Comparison of ENCODE assay signal across 8 cellular contexts in the genomic region with DNA sequence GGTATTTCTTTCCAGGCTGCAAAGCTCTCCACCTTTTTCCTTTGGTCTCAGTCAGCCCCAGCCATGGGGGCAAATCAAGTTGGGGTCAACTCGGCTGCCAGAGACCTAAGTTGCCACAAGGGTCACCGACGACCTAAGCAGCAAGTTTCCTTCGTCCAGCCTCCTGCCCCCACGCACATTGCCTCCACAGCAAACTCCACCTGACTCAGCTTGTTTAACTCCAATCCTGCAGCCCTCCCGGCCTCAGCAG. TPM values are rescaled to one million over a fixed set of nuclear protein-coding genes. Genes with fewer than 3 reads are reported as not detected.
A peak's percentile ranks its signal among the peaks of the same experiment; 100 is the strongest.
DNase-seq lines count a peak whose midpoint lies in the region; ATAC-seq and TF ChIP-seq lines count a peak whose summit lies in the region.

No MANE protein-coding gene starts in this region.

- peak overlapping the region; percentile 85 for H3K4me3 Mint-ChIP-seq in activated naive CD8-positive, alpha-beta T cell

- no peaks in the 10 kb centered on the region for H3K9me2 ChIP-seq in SK-N-SH

- H3K36me3 ChIP-seq in SK-N-SH (replicated peaks in 1 of 2; ENCODE audit: control insufficient read depth in 1 of 2, insufficient read depth in 2 of 2, low read length in 1 of 2): no peaks in the 10 kb centered on the region
- H3K36me3 ChIP-seq in suprapubic skin: no peaks in the 10 kb centered on the region

- no peak for TF ChIP-seq EP300 in SK-N-SH (IDR thresholded peaks at IDR 0.05; ENCODE audit: borderline replicate concordance in 1 of 2, low read depth in 1 of 2, low read length in 1 of 2)
- TF ChIP-seq EP300 in suprapubic skin (IDR thresholded peaks at IDR 0.05): no peak

- H3K4me1 ChIP-seq in SK-N-SH (ENCODE audit: control insufficient read depth in 1 of 2, insufficient read depth in 2 of 2, low read depth in 1 of 2, low read length in 1 of 2) (peaks cover 0 to 15% of the 10 kb centered on the region in 2 experiments; a peak in 2 of 4 replicates), suprapubic skin (peaks cover 25% of the 10 kb centered on the region)

- no peaks in the 10 kb centered on the region for H3K36me3 Mint-ChIP-seq in activated naive CD8-positive, alpha-beta T cell

- H3K27ac ChIP-seq in SK-N-SH (ENCODE audit: low read depth in 2 of 2, low read length in 1 of 2) (no peak overlapping the region), layer of hippocampus (ENCODE audit: low read depth, low read length) (peak overlapping the region; percentile 66), suprapubic skin (no peak overlapping the region)

- no peaks in the 10 kb centered on the region for H3K79me2 ChIP-seq in SK-N-SH (ENCODE audit: insufficient read depth)

- no peaks in the 10 kb centered on the region for H4K20me1 ChIP-seq in SK-N-SH (ENCODE audit: insufficient read depth)

- TF ChIP-seq CTCF in SK-N-SH (IDR thresholded peaks at IDR 0.05) (no peak), suprapubic skin (IDR thresholded peaks at IDR 0.05) (no peak)

- TF ChIP-seq RAD21 in SK-N-SH (IDR thresholded peaks at IDR 0.05; ENCODE audit: low read length): no peak

- DNase-seq in SK-N-SH (no peak), suprapubic skin (ENCODE audit: low spot score in 2 of 2) (peak in 1 of 2 donors; percentile 59), HCEC 1CT (no peak), DMS114 treated with DMSO at 0.1 percent for 48 hours (lab: John Stamatoyannopoulos, UW; ENCODE audit: unreplicated experiment) (no peak), left lobe of liver (ENCODE audit: low spot score) (no peak)

- ATAC-seq in SK-N-SH treated with all-trans-retinoic acid at 6 μM for 48 hours: no peak
- ATAC-seq in left lobe of liver: no peak

- H3K9me3 Mint-ChIP-seq in activated naive CD8-positive, alpha-beta T cell (ENCODE audit: low read depth): no peaks in the 10 kb centered on the region

- no peaks in the 10 kb centered on the region for H3K27me3 Mint-ChIP-seq in activated naive CD8-positive, alpha-beta T cell

- H3K27me3 ChIP-seq in SK-N-SH (ENCODE audit: insufficient read depth) (no peaks in the 10 kb centered on the region), layer of hippocampus (ENCODE audit: control insufficient read depth, insufficient read depth, low read length) (no peaks in the 10 kb centered on the region), suprapubic skin (peaks cover 3% of the 10 kb centered on the region)

- no CpG with 5 or more reads among the region's 6 CpGs for WGBS in SK-N-SH (ENCODE audit: low lambda C conversion rate)
- WGBS in suprapubic skin: 0% methylated on average over 6 of the region's 6 CpGs

- no peaks in the 10 kb centered on the region for H3K9me3 ChIP-seq in SK-N-SH
- no peaks in the 10 kb centered on the region for H3K9me3 ChIP-seq in suprapubic skin

- H3K27ac Mint-ChIP-seq in activated naive CD8-positive, alpha-beta T cell: no peak overlapping the region

- peaks cover 20% of the 10 kb centered on the region for H3F3A ChIP-seq in SK-N-SH (replicated peaks; ENCODE audit: insufficient read depth)

- H2AFZ ChIP-seq in SK-N-SH (ENCODE audit: low read depth): peak overlapping the region; percentile 80

- CTCF ChIA-PET in SK-N-SH (lab: Yijun Ruan, JAX): interaction anchor here (1.0 to 1.4 kb wide), 2 partner anchors 11 to 117 kb away, joined by 4 read pairs; no protein-coding TSS in a partner anchor

- POLR2A ChIA-PET in SK-N-SH (lab: Yijun Ruan, JAX): no interaction called here

- H3K9ac ChIP-seq in SK-N-SH: peak overlapping the region; percentile 42

- TF ChIP-seq POLR2A in suprapubic skin (IDR thresholded peaks at IDR 0.05): no peak

- H3K4me3 ChIP-seq in SK-N-SH (ENCODE audit: low read depth in 2 of 2, low read length in 1 of 2): peak overlapping the region; percentile 70 to 79
- peak overlapping the region; percentile 92 for H3K4me3 ChIP-seq in suprapubic skin

- H3K4me1 Mint-ChIP-seq in activated naive CD8-positive, alpha-beta T cell (ENCODE audit: low read depth): peaks cover 30% of the 10 kb centered on the region

- peak overlapping the region; percentile 94 for H3K4me2 ChIP-seq in SK-N-SH

TF ChIP-seq in SK-N-SH, 30 proteins besides CTCF, POLR2A, EP300 and RAD21:
- no peak for TF ChIP-seq ELF1 (IDR thresholded peaks at IDR 0.05)

TF ChIP-seq in SK-N-SH treated with all-trans-retinoic acid at 6 μM for 48 hours, 23 proteins besides CTCF, POLR2A, EP300 and RAD21 (continues in another document):
- TF ChIP-seq ZNF565 (CRISPR knock-in tag; conservative IDR thresholded peaks at IDR 0.05; ENCODE audit: low read depth): no peak
- TF ChIP-seq, protein P1, sequence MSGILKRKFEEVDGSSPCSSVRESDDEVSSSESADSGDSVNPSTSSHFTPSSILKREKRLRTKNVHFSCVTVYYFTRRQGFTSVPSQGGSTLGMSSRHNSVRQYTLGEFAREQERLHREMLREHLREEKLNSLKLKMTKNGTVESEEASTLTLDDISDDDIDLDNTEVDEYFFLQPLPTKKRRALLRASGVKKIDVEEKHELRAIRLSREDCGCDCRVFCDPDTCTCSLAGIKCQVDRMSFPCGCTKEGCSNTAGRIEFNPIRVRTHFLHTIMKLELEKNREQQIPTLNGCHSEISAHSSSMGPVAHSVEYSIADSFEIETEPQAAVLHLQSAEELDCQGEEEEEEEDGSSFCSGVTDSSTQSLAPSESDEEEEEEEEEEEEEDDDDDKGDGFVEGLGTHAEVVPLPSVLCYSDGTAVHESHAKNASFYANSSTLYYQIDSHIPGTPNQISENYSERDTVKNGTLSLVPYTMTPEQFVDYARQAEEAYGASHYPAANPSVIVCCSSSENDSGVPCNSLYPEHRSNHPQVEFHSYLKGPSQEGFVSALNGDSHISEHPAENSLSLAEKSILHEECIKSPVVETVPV (CRISPR knock-in tag; IDR thresholded peaks at IDR 0.05): no peak
- TF ChIP-seq TCF4 (CRISPR knock-in tag; IDR thresholded peaks at IDR 0.05; ENCODE audit: borderline replicate concordance): no peak
- TF ChIP-seq, protein P2, sequence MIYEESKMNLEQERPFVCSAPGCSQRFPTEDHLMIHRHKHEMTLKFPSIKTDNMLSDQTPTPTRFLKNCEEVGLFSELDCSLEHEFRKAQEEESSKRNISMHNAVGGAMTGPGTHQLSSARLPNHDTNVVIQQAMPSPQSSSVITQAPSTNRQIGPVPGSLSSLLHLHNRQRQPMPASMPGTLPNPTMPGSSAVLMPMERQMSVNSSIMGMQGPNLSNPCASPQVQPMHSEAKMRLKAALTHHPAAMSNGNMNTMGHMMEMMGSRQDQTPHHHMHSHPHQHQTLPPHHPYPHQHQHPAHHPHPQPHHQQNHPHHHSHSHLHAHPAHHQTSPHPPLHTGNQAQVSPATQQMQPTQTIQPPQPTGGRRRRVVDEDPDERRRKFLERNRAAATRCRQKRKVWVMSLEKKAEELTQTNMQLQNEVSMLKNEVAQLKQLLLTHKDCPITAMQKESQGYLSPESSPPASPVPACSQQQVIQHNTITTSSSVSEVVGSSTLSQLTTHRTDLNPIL (CRISPR knock-in tag; IDR thresholded peaks at IDR 0.05; ENCODE audit: low read depth): no peak
- TF ChIP-seq, protein P3, sequence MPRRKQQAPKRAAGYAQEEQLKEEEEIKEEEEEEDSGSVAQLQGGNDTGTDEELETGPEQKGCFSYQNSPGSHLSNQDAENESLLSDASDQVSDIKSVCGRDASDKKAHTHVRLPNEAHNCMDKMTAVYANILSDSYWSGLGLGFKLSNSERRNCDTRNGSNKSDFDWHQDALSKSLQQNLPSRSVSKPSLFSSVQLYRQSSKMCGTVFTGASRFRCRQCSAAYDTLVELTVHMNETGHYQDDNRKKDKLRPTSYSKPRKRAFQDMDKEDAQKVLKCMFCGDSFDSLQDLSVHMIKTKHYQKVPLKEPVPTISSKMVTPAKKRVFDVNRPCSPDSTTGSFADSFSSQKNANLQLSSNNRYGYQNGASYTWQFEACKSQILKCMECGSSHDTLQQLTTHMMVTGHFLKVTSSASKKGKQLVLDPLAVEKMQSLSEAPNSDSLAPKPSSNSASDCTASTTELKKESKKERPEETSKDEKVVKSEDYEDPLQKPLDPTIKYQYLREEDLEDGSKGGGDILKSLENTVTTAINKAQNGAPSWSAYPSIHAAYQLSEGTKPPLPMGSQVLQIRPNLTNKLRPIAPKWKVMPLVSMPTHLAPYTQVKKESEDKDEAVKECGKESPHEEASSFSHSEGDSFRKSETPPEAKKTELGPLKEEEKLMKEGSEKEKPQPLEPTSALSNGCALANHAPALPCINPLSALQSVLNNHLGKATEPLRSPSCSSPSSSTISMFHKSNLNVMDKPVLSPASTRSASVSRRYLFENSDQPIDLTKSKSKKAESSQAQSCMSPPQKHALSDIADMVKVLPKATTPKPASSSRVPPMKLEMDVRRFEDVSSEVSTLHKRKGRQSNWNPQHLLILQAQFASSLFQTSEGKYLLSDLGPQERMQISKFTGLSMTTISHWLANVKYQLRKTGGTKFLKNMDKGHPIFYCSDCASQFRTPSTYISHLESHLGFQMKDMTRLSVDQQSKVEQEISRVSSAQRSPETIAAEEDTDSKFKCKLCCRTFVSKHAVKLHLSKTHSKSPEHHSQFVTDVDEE (CRISPR knock-in tag; IDR thresholded peaks at IDR 0.05): no peak
- TF ChIP-seq OSR1 (CRISPR knock-in tag; IDR thresholded peaks at IDR 0.05): no peak
- TF ChIP-seq ZNF8 (CRISPR knock-in tag; IDR thresholded peaks at IDR 0.05): no peak
- no peak for TF ChIP-seq TOX (CRISPR knock-in tag; IDR thresholded peaks at IDR 0.05; ENCODE audit: borderline replicate concordance)
- no peak for TF ChIP-seq ESRRG (CRISPR knock-in tag; IDR thresholded peaks at IDR 0.05)
- TF ChIP-seq ZFP30 (CRISPR knock-in tag; IDR thresholded peaks at IDR 0.05): no peak
- TF ChIP-seq ZNF70 (CRISPR knock-in tag; IDR thresholded peaks at IDR 0.05): no peak
- TF ChIP-seq SNAI2 (CRISPR knock-in tag; IDR thresholded peaks at IDR 0.05): no peak
- TF ChIP-seq, protein P4, sequence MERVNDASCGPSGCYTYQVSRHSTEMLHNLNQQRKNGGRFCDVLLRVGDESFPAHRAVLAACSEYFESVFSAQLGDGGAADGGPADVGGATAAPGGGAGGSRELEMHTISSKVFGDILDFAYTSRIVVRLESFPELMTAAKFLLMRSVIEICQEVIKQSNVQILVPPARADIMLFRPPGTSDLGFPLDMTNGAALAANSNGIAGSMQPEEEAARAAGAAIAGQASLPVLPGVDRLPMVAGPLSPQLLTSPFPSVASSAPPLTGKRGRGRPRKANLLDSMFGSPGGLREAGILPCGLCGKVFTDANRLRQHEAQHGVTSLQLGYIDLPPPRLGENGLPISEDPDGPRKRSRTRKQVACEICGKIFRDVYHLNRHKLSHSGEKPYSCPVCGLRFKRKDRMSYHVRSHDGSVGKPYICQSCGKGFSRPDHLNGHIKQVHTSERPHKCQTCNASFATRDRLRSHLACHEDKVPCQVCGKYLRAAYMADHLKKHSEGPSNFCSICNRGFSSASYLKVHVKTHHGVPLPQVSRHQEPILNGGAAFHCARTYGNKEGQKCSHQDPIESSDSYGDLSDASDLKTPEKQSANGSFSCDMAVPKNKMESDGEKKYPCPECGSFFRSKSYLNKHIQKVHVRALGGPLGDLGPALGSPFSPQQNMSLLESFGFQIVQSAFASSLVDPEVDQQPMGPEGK (CRISPR knock-in tag; IDR thresholded peaks at IDR 0.05; ENCODE audit: borderline replicate concordance): no peak

RNA-seq across cellular contexts. Expression of a gene that starts 0.8 kb away (rescaled TPM):
- polyA plus RNA-seq in SK-N-SH (2012; rRNA removed): 0.74 and 1.0 TPM in 2 replicates
- polyA plus RNA-seq in SK-N-SH (2012; cell fraction: cytosol; rRNA removed): 0.84 and 1.0 TPM in 2 replicates
- polyA plus RNA-seq in SK-N-SH (2012; cell fraction: nucleus; rRNA removed): 0.54 TPM in 2 replicates
- total RNA-seq in suprapubic skin (1 to 10 TPM; 2.7 to 4.9 (median 3.3) TPM), left lobe of liver (0.65 TPM)
